In the genomic region with DNA sequence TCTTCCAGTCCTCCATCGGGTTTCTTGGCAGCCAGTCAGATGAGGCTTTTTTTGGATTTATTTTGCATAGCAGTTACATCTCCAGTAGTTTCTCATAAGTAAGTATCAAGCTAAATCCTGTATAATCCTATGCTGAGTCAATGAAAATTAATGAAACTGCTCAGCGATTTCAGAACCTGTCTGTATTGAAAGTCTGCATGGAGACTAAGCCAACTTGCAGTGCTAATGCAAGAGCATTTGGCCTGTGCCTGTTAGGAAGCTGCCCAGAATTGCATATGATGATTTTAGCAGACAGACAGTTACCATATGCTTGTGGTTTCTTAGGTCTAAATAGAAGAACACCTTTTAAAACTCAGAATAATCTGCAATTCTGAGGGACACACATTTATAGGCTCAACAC, we compare ENCODE assay signal across 18 cellular contexts. TPM values are rescaled to one million over a fixed set of nuclear protein-coding genes. Genes with fewer than 3 reads are reported as not detected.
A peak's percentile ranks its signal among the peaks of the same experiment; 100 is the strongest.
DNase-seq lines count a peak whose midpoint lies in the region; ATAC-seq lines count a peak whose summit lies in the region.
"Had no signal": no experiment of that assay in that cellular context is flagged by ENCODE, and none has a peak within 500 bp of the region (broad histone marks: within the 10 kb centered on the region; RNA-seq: fewer than 3 reads in every experiment).

No MANE protein-coding gene starts in this region.

- in situ Hi-C loops in G401 (cut with HindIII; ENCODE audit: low sequenced_read_pairs) = no loop called here

- peak; percentile 87 for ATAC-seq in esophagus mucosa
- ATAC-seq: GM12878, HCT116 had no signal

- DNase-seq in G401 (ENCODE audit: low spot score) (peak; percentile 89), amniotic epithelial cell (ENCODE audit: low read depth) (peak; percentile 20), superior temporal gyrus (ENCODE audit: extremely low spot score) (peak; percentile 20), AG20443 (ENCODE audit: low spot score) (no peak), DMS79 (lab: John Stamatoyannopoulos, UW) (no peak)
- no peak for DNase-seq in activated effector memory CD4-positive, alpha-beta T cell treated with anti-CD3 and anti-CD28 coated beads, Interleukin-2, amount 50 U/mL, for 16 hours
- DNase-seq: ACHN; AML-193; CD4-positive, alpha-beta memory T cell; DMS153; DMS79 treated with DMSO at 0.1 percent for 48 hours; GOT3; H7; HFFc6 had no signal

RNA-seq across cellular contexts. Expression of a gene that starts 25.2 kb away (rescaled TPM):
- total RNA-seq in G401 (2014; rRNA removed; shearing (Covaris generic)) = not detected in 2 replicates
- total RNA-seq in esophagus mucosa = not detected
- total RNA-seq: CD4-positive, alpha-beta memory T cell; GM12878; HT1080 had no signal

RNA-seq across cellular contexts. Expression of a gene that starts 43.8 kb away (rescaled TPM):
- not detected in 2 replicates for total RNA-seq in G401 (2014; rRNA removed; shearing (Covaris generic))
- total RNA-seq in esophagus mucosa = 34.0 TPM
- total RNA-seq: CD4-positive, alpha-beta memory T cell had no signal

Comparison
In these comparisons a context has a peak if more than half of its experiments do, and no peak if none do; other contexts are left out.
1. DNase-seq: peak in G401 (single experiment), amniotic epithelial cell (single experiment) and superior temporal gyrus (single experiment); none in AG20443 (single experiment), activated effector memory CD4-positive, alpha-beta T cell treated with anti-CD3 and anti-CD28 coated beads, Interleukin-2, amount 50 U/mL, for 16 hours (single experiment) and DMS79 (single experiment).
2. RNA of a gene that starts 43.8 kb away (total RNA-seq): 34.0 TPM in esophagus mucosa (single experiment); not detected in G401; every median in the first group is over 10 times any median in the second.